In the genomic region with DNA sequence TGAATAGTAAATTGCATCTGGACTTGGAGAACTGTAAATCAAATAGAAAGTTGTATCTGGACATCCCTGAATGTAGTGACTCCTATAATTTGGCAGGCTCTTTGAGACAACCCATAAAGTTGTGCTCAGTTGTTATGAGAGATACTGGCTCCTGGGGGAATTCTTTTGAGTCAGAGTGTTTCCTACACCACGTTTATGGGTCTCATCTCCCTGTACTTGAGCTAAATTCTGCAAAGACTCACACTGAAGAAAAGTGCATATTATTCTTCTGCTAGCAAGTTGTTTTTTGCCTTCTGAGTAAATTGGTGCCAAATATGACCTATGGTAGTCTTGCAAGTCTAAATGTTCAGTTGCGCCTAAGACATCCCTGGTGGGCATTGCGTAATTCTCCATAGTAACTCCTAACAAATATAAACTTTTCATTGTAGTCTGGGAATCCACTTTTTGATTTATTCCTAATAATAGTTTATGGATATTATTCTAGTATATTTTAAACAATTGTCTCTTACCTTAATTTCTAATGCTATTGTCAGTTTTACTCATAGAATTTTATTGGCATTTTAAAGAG, we compare ENCODE assay signal across 1 cellular context.
TF ChIP-seq lines count a peak whose summit lies in the region.

No MANE protein-coding gene starts in this region.

TF ChIP-seq in HepG2, 621 proteins besides CTCF, POLR2A, EP300 and RAD21:
- no peak for TF ChIP-seq NRL (CRISPR knock-in tag; IDR thresholded peaks at IDR 0.05; ENCODE audit: borderline replicate concordance)
- TF ChIP-seq CEBPB (IDR thresholded peaks at IDR 0.05; ENCODE audit: borderline replicate concordance, low read depth, low read length), result peak; percentile 71
- TF ChIP-seq POLR2AphosphoS5 (IDR thresholded peaks at IDR 0.05; ENCODE audit: low read depth, low read length), result no peak
